ENCODE assay signal across 14 cellular contexts in the genomic region with DNA sequence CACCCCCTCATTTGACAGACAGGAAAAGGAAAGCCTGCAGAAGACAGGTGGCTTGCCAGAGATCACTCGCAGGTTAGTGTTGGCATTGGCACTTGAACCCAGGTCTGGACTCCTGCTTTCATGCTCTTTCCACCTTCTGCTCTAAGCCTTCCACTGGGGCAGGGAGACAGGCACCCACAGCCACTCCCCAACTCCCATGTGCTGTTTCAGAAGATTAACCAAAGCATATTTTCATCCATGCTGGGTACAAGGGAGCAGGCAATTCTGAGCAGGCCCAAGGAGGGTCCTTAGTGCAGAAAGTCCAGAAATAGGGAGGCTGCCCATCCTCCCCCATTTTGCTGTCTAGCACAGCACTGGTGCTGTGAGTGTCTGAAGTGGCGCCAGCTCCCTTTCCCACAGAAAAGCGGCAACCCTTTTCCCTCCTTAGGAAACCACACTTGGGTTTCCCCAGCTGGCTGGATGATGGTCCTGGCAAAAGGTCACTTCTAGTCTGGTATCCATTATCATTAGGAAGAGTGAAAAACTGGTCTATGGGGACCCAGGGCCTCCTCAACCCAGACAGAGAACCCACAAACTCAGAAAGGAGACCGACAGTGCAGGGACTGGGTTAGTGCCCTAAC. TPM values are rescaled to one million over a fixed set of nuclear protein-coding genes. Genes with fewer than 3 reads are reported as not detected.
DNase-seq lines count a peak whose midpoint lies in the region; ATAC-seq and TF ChIP-seq lines count a peak whose summit lies in the region.
"Had no signal": no experiment of that assay in that cellular context is flagged by ENCODE, and none has a peak within 500 bp of the region (broad histone marks: within the 10 kb centered on the region; RNA-seq: fewer than 3 reads in every experiment).

No MANE protein-coding gene starts in this region.

- H2BK12ac ChIP-seq in mesenchymal stem cell (ENCODE audit: low read length in 2 of 2) = peak overlapping the region in 1 of 2 experiments; percentile 3

- H2AFZ ChIP-seq in GM23338 (peak overlapping the region; percentile 47; the same call in 1 of the 2 replicates), mesenchymal stem cell (ENCODE audit: low read depth, low read length) (no peak overlapping the region)

- H3K9me3 ChIP-seq in mesenchymal stem cell (ENCODE audit: control insufficient read depth, low read length) (no peaks in the 10 kb centered on the region), tibial artery (no peaks in the 10 kb centered on the region)

- no peak overlapping the region for H2AK5ac ChIP-seq in mesenchymal stem cell (ENCODE audit: low read length, severe bottlenecking)

- no peak overlapping the region for H3K18ac ChIP-seq in mesenchymal stem cell (ENCODE audit: low read depth in 1 of 2, low read length in 2 of 2)

- H3K27ac Mint-ChIP-seq in GM23338 = no peak overlapping the region
- H3K27ac Mint-ChIP-seq: activated naive CD8-positive, alpha-beta T cell treated with anti-CD3 and anti-CD28 coated beads for 36 hours; activated T-helper 1 cell treated with anti-CD3 and anti-CD28 coated beads, Interleukin-12 subunit alpha, Interleukin-12 subunit beta, Interleukin-2, Interleukin-4 antibody, amounts not matched to agents 30 ng/mL and 10 ng/mL and 1 ng/mL, durations not matched to agents 14 hours and 24 hours and 36 hours; T-helper 17 cell had no signal

- H3F3A ChIP-seq in GM23338 (replicated peaks; ENCODE audit: low read depth) = peaks cover 12% of the 10 kb centered on the region; the same call in 1 of the 2 replicates

- H3K4ac ChIP-seq in mesenchymal stem cell (ENCODE audit: low read depth in 1 of 2, low read length in 2 of 2) = no peak overlapping the region

- no peak overlapping the region for H3K14ac ChIP-seq in mesenchymal stem cell (ENCODE audit: low read length in 2 of 2)

- no peak overlapping the region for H3K23ac ChIP-seq in mesenchymal stem cell (ENCODE audit: low read length in 2 of 2)

- H3K36me3 ChIP-seq in GM23338 (ENCODE audit: insufficient read depth) = no peaks in the 10 kb centered on the region
- no peaks in the 10 kb centered on the region for H3K36me3 ChIP-seq in mesenchymal stem cell (ENCODE audit: control insufficient read depth in 1 of 2, insufficient read depth in 2 of 2, low read depth in 1 of 2, low read length in 2 of 2)
- H3K36me3 ChIP-seq in tibial artery = no peaks in the 10 kb centered on the region
- H3K36me3 ChIP-seq: BLaER1 treated with 17β-estradiol and CSF1 and Interleukin-3, amounts not matched to agents 10 nM and 100 nM had no signal

- H3K4me1 ChIP-seq in GM23338 (ENCODE audit: insufficient read depth) = peaks cover 31% of the 10 kb centered on the region
- H3K4me1 ChIP-seq in mesenchymal stem cell (ENCODE audit: control insufficient read depth, insufficient read depth, low read depth, low read length) = peaks cover 12% of the 10 kb centered on the region
- H3K4me1 ChIP-seq in tibial artery = peaks cover 0 to 45% (median 25%) of the 10 kb centered on the region in 4 donors

- H2BK5ac ChIP-seq in mesenchymal stem cell (ENCODE audit: low read depth, low read length, poor library complexity, severe bottlenecking) = no peak overlapping the region

- H3K4me3 ChIP-seq in GM23338 (no peak overlapping the region), mesenchymal stem cell (ENCODE audit: insufficient read depth in 1 of 2, low read depth in 1 of 2, low read length in 2 of 2) (peak overlapping the region in 1 of 2 experiments; percentile 50), tibial artery (no peak overlapping the region)
- H3K4me3 ChIP-seq: BLaER1 treated with 17β-estradiol and CSF1 and Interleukin-3, amounts not matched to agents 10 nM and 100 nM; dorsolateral prefrontal cortex had no signal

- no peak for TF ChIP-seq CTCF in GM23338 (conservative IDR thresholded peaks at IDR 0.05; ENCODE audit: low read depth in 2 of 2)
- TF ChIP-seq CTCF in tibial artery (IDR thresholded peaks at IDR 0.05) = no peak

- H3K27me3 Mint-ChIP-seq in GM23338 (ENCODE audit: insufficient read depth, low read depth, poor library complexity) = peaks cover 35% of the 10 kb centered on the region

- 0 out of 2 replicates have a peak overlapping the region, but pooled peaks have one; percentile 19 for H3K27ac ChIP-seq in GM23338 (ENCODE audit: low read depth)
- H3K27ac ChIP-seq in mesenchymal stem cell (ENCODE audit: low read length, poor library complexity, severe bottlenecking) = no peak overlapping the region
- H3K27ac ChIP-seq in tibial artery = peak overlapping the region; percentile 18 to 100
- H3K27ac ChIP-seq: BLaER1 treated with 17β-estradiol and CSF1 and Interleukin-3, amounts not matched to agents 10 nM and 100 nM had no signal

- 88% methylated on average over 2 of the region's 4 CpGs for WGBS in mesenchymal stem cell

- ATAC-seq in GM23338 (no peak), HG03135 (IDR thresholded peaks at IDR 0.05; ENCODE audit: unreplicated experiment) (no peak), GM21737 (IDR thresholded peaks at IDR 0.05; ENCODE audit: unreplicated experiment) (no peak)
- ATAC-seq: T-helper 17 cell had no signal

- H3K36me3 Mint-ChIP-seq in GM23338 (ENCODE audit: low read depth) = peaks cover 3% of the 10 kb centered on the region; the same call in 2 of the 3 replicates
- H3K36me3 Mint-ChIP-seq: activated naive CD8-positive, alpha-beta T cell treated with anti-CD3 and anti-CD28 coated beads for 36 hours had no signal

- H3K4me3 Mint-ChIP-seq in GM23338 = no peak overlapping the region
- H3K4me3 Mint-ChIP-seq: activated naive CD8-positive, alpha-beta T cell treated with anti-CD3 and anti-CD28 coated beads for 36 hours; activated T-helper 1 cell treated with anti-CD3 and anti-CD28 coated beads, Interleukin-12 subunit alpha, Interleukin-12 subunit beta, Interleukin-2, Interleukin-4 antibody, amounts not matched to agents 30 ng/mL and 10 ng/mL and 1 ng/mL, durations not matched to agents 14 hours and 24 hours and 36 hours; T-helper 17 cell had no signal

- H3K27me3 ChIP-seq in GM23338 (ENCODE audit: insufficient read depth) = peaks cover 34% of the 10 kb centered on the region
- H3K27me3 ChIP-seq in mesenchymal stem cell (ENCODE audit: control insufficient read depth in 1 of 2, insufficient read depth in 1 of 2, low read length in 2 of 2) = no peaks in the 10 kb centered on the region
- no peaks in the 10 kb centered on the region for H3K27me3 ChIP-seq in tibial artery

- no peak overlapping the region for H2BK15ac ChIP-seq in mesenchymal stem cell (ENCODE audit: low read depth, poor library complexity, severe bottlenecking)

- H3K4me2 ChIP-seq in GM23338 (no peak overlapping the region), mesenchymal stem cell (ENCODE audit: low read length, poor library complexity, severe bottlenecking) (no peak overlapping the region)
- H3K4me2 ChIP-seq: BLaER1 treated with 17β-estradiol and CSF1 and Interleukin-3, amounts not matched to agents 10 nM and 100 nM had no signal

- peaks cover 7% of the 10 kb centered on the region for H4K20me1 ChIP-seq in GM23338 (replicated peaks; ENCODE audit: insufficient read depth)

- no peaks in the 10 kb centered on the region for H3K79me1 ChIP-seq in mesenchymal stem cell (replicated peaks; ENCODE audit: low read length, poor library complexity, severe bottlenecking)

- H4K91ac ChIP-seq in mesenchymal stem cell (ENCODE audit: low read length) = no peak overlapping the region

- peaks cover 33% of the 10 kb centered on the region for H3K4me1 Mint-ChIP-seq in GM23338

- H3K9ac ChIP-seq in mesenchymal stem cell (ENCODE audit: low read length) = peak overlapping the region; percentile 34
- H3K9ac ChIP-seq: BLaER1 treated with 17β-estradiol and CSF1 and Interleukin-3, amounts not matched to agents 10 nM and 100 nM had no signal

- no peaks in the 10 kb centered on the region for H3K9me2 ChIP-seq in GM23338 (ENCODE audit: insufficient read depth)

- intact Hi-C loops in tibial artery (cut with DNase I; ENCODE audit: low total_unique reads) = loop anchor here (5.0 kb wide), 2 partner anchors 87 to 97 kb away; no protein-coding TSS in a partner anchor

- H3K79me2 ChIP-seq in GM23338 (replicated peaks; ENCODE audit: insufficient read depth) = no peaks in the 10 kb centered on the region; the same call in 1 of the 2 replicates

- no peak overlapping the region for H2BK120ac ChIP-seq in mesenchymal stem cell (ENCODE audit: low read depth, low read length)

- no peaks in the 10 kb centered on the region; the same call in 2 of the 3 replicates for H3K9me3 Mint-ChIP-seq in GM23338
- H3K9me3 Mint-ChIP-seq: activated naive CD8-positive, alpha-beta T cell treated with anti-CD3 and anti-CD28 coated beads for 36 hours; activated T-helper 1 cell treated with anti-CD3 and anti-CD28 coated beads, Interleukin-12 subunit alpha, Interleukin-12 subunit beta, Interleukin-2, Interleukin-4 antibody, amounts not matched to agents 30 ng/mL and 10 ng/mL and 1 ng/mL, durations not matched to agents 14 hours and 24 hours and 36 hours had no signal

- DNase-seq in GM23338 (ENCODE audit: low spot score) (no peak), UCSD-AML1 (lab: John Stamatoyannopoulos, UW; ENCODE audit: unreplicated experiment) (peak; percentile 25), mesenchymal stem cell (peak; percentile 44), tibial artery (peak in 1 of 2 donors; percentile 51), NCI-H1436 treated with DMSO at 0.1 percent for 48 hours (lab: John Stamatoyannopoulos, UW) (no peak)
- DNase-seq: activated CD4-positive, CD25-positive, alpha-beta regulatory T cell; activated naive CD8-positive, alpha-beta T cell treated with anti-CD3 and anti-CD28 coated beads for 36 hours; dorsolateral prefrontal cortex; NCI-H146; T-helper 17 cell had no signal

- H4K8ac ChIP-seq in mesenchymal stem cell (ENCODE audit: low read length) = no peak overlapping the region

RNA-seq across cellular contexts. Expression of gene CAVIN1, which starts 2.0 kb away (rescaled TPM):
- total RNA-seq in GM23338 (2014; rRNA removed; shearing (Covaris generic)) = 33.3 and 35.7 TPM in 2 replicates
- 18.1 and 20.0 TPM in 2 replicates for polyA plus RNA-seq in GM23338 (2016; fragmentation: Nextera tagmentation; extraction: Ambion mirVana)
- polyA plus RNA-seq in mesenchymal stem cell (2013, experiment 1 of 2) = 168 TPM
- 165 TPM for polyA plus RNA-seq in mesenchymal stem cell (2013, experiment 2 of 2)

RNA-seq across cellular contexts. Expression of gene ATP6V0A1, which starts 33.6 kb away (rescaled TPM):
- 42.3 and 42.8 TPM in 2 replicates for total RNA-seq in GM23338 (2014; rRNA removed; shearing (Covaris generic))
- 23.9 and 25.8 TPM in 2 replicates for polyA plus RNA-seq in GM23338 (2016; fragmentation: Nextera tagmentation; extraction: Ambion mirVana)
- polyA plus RNA-seq in mesenchymal stem cell (2013, experiment 1 of 2) = 39.0 TPM
- polyA plus RNA-seq in mesenchymal stem cell (2013, experiment 2 of 2) = 40.2 TPM

RNA-seq across cellular contexts. Expression of gene STAT3, which starts 36.9 kb away (rescaled TPM):
- total RNA-seq in GM23338 (2014; rRNA removed; shearing (Covaris generic)) = 78.0 and 83.2 TPM in 2 replicates
- polyA plus RNA-seq in GM23338 (2016; fragmentation: Nextera tagmentation; extraction: Ambion mirVana) = 41.7 and 49.5 TPM in 2 replicates
- polyA plus RNA-seq in mesenchymal stem cell (2013, experiment 1 of 2) = 67.6 TPM
- 66.8 TPM for polyA plus RNA-seq in mesenchymal stem cell (2013, experiment 2 of 2)

Comparison
In these comparisons a context has a peak if more than half of its experiments do, and no peak if none do; other contexts are left out.
1. DNase-seq: peak in UCSD-AML1 (single experiment) and mesenchymal stem cell (single experiment); none in GM23338 (single experiment) and NCI-H1436 treated with DMSO at 0.1 percent for 48 hours (single experiment).